8 cellular contexts compared by ENCODE assay signal in the genomic region with DNA sequence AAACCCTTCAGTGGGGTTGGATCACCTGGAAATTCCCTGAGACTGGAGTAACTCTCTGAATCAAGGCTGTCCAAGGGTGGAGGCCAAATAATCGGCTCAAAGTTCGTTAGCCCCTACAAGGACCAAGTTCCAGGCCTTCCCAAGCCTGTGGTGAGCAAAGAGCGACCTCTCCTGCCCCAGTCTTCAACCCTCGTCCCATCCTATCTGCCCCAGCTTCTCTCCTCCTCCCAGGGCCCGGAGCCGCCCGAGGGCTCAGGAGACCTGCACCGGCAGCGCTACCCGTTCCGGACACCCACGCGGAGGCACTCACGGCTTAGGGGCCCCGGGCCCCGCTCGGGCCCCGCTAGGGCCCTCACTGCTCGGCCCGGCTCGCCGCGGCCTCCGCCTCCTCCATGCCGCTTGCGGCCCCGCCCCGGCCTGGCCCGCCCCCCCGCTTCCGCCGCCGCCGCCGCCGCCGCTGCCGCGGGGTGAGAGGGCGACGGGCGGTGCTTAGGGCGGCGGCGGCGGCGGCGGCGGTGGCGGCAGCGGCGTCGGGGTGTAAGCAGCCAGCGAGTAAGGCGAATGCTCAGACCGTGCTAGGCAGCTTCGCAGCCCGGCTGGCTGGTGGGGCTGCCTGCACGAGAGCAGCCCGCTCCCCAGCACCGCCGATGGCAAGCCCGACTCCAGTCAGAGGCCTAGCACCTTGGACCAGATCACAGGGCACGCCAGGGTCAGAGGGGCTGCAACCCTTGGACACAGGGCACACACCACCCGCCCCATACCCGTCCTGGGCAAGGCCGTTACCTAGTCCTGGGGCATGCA. TPM values are rescaled to one million over a fixed set of nuclear protein-coding genes. Genes with fewer than 3 reads are reported as not detected.
DNase-seq lines count a peak whose midpoint lies in the region; ATAC-seq and TF ChIP-seq lines count a peak whose summit lies in the region.

A gene (minus strand): TSS at position 409 of the 801 bp plus-strand sequence. CDS start 613 bp downstream, outside the sequence.

- H3K4me3 Mint-ChIP-seq in activated CD8-positive, alpha-beta T cell treated with anti-CD3 and anti-CD28 coated beads, Interleukin-2, amount 10 ng/mL, durations not matched to agents 7 days and 5 days, result peak within 1 kb of the TSS; percentile 83

- peaks cover 30% of the 10 kb centered on the region for H3K4me1 ChIP-seq in mesenchymal stem cell (ENCODE audit: control insufficient read depth, insufficient read depth, low read depth, low read length)

- no peak within 1 kb of the TSS for H2BK5ac ChIP-seq in mesenchymal stem cell (ENCODE audit: low read depth, low read length, poor library complexity, severe bottlenecking)

- CTCF ChIA-PET in activated CD8-positive, alpha-beta T cell treated with anti-CD3 and anti-CD28 coated beads, Interleukin-2, amount 10 ng/mL, durations not matched to agents 7 days and 5 days (lab: Charles Lee), result interaction anchor here (0.7 to 2.7 kb wide), 3 partner anchors 23 to 49 kb away, joined by 3 to 16 read pairs (median 3); a partner anchor contains a TSS

- H3K4me3 ChIP-seq in AG09309 (ENCODE audit: control insufficient read depth, low read depth, low read length) (peak within 1 kb of the TSS; percentile 93), mesenchymal stem cell (ENCODE audit: insufficient read depth in 1 of 2, low read depth in 1 of 2, low read length in 2 of 2) (peak within 1 kb of the TSS; percentile 76 to 99)

- H4K8ac ChIP-seq in mesenchymal stem cell (ENCODE audit: low read length), result peak within 1 kb of the TSS; percentile 100

- peaks cover 26% of the 10 kb centered on the region for H3K79me1 ChIP-seq in mesenchymal stem cell (replicated peaks; ENCODE audit: low read length, poor library complexity, severe bottlenecking)

- H3K9me3 ChIP-seq in mesenchymal stem cell (ENCODE audit: control insufficient read depth, low read length), result no peaks in the 10 kb centered on the region

- DNase-seq in AG09309 (ENCODE audit: low read depth) (no peak), NCI-H526 (lab: John Stamatoyannopoulos, UW) (peak; percentile 47 to 89), mesenchymal stem cell (peak; percentile 68)
- peak; percentile 80 for DNase-seq in activated CD8-positive, alpha-beta T cell treated with anti-CD3 and anti-CD28 coated beads, Interleukin-2, amount 10 ng/mL, durations not matched to agents 7 days and 5 days
- DNase-seq in effector CD8-positive, alpha-beta T cell (lab: John Stamatoyannopoulos, UW), result peak; percentile 53
- peak; percentile 71 for DNase-seq in stimulated activated CD8-positive, alpha-beta memory T cell treated with anti-CD3 and anti-CD28 coated beads, Interleukin-12 subunit alpha, Interleukin-12 subunit beta, amount 100 ng/mL, for 4 hours (ENCODE audit: low read depth)

- TF ChIP-seq POLR2A in GM18526 (IDR thresholded peaks at IDR 0.05; ENCODE audit: extremely low read depth, insufficient read length), result peak; percentile 54

- peak within 1 kb of the TSS; percentile 34 for H2BK15ac ChIP-seq in mesenchymal stem cell (ENCODE audit: low read depth, poor library complexity, severe bottlenecking)

- H3K4me1 Mint-ChIP-seq in activated CD8-positive, alpha-beta T cell treated with anti-CD3 and anti-CD28 coated beads, Interleukin-2, amount 10 ng/mL, durations not matched to agents 7 days and 5 days (ENCODE audit: low read depth), result peaks cover 20% of the 10 kb centered on the region

- H3K36me3 Mint-ChIP-seq in activated CD8-positive, alpha-beta T cell treated with anti-CD3 and anti-CD28 coated beads, Interleukin-2, amount 10 ng/mL, durations not matched to agents 7 days and 5 days (ENCODE audit: low read depth), result peaks cover 3% of the 10 kb centered on the region

- peak within 1 kb of the TSS in 1 of 2 experiments; percentile 99 for H3K14ac ChIP-seq in mesenchymal stem cell (ENCODE audit: low read length in 2 of 2)

- peak within 1 kb of the TSS; percentile 61 for H2AK5ac ChIP-seq in mesenchymal stem cell (ENCODE audit: low read length, severe bottlenecking)

- peak within 1 kb of the TSS; percentile 5 to 84 for H2BK12ac ChIP-seq in mesenchymal stem cell (ENCODE audit: low read length in 2 of 2)

- H3K27me3 Mint-ChIP-seq in activated CD8-positive, alpha-beta T cell treated with anti-CD3 and anti-CD28 coated beads, Interleukin-2, amount 10 ng/mL, durations not matched to agents 7 days and 5 days (ENCODE audit: low read depth), result peaks cover 2% of the 10 kb centered on the region

- peak within 1 kb of the TSS; percentile 94 to 98 for H3K18ac ChIP-seq in mesenchymal stem cell (ENCODE audit: low read depth in 1 of 2, low read length in 2 of 2)

- peak within 1 kb of the TSS; percentile 85 for H2AFZ ChIP-seq in mesenchymal stem cell (ENCODE audit: low read depth, low read length)

- no peak for TF ChIP-seq CTCF in AG09309 (IDR thresholded peaks at IDR 0.05; ENCODE audit: control insufficient read depth, insufficient read depth, low read depth, low read length, missing control alignments)

- peak within 1 kb of the TSS; percentile 82 for H3K27ac Mint-ChIP-seq in activated CD8-positive, alpha-beta T cell treated with anti-CD3 and anti-CD28 coated beads, Interleukin-2, amount 10 ng/mL, durations not matched to agents 7 days and 5 days

- H3K27ac ChIP-seq in mesenchymal stem cell (ENCODE audit: low read length, poor library complexity, severe bottlenecking), result peak within 1 kb of the TSS; percentile 50

- POLR2A ChIA-PET in activated CD8-positive, alpha-beta T cell treated with anti-CD3 and anti-CD28 coated beads, Interleukin-2, amount 10 ng/mL, durations not matched to agents 7 days and 5 days (lab: Charles Lee), result interaction anchor here (0.5 to 1.5 kb wide), 7 partner anchors 11 to 50 kb away, joined by 3 to 6 read pairs (median 3); a partner anchor contains a TSS

- WGBS in mesenchymal stem cell, result under 1% methylated on average over 45 of the region's 67 CpGs

- H2BK120ac ChIP-seq in mesenchymal stem cell (ENCODE audit: low read depth, low read length), result peak within 1 kb of the TSS; percentile 65

- peak within 1 kb of the TSS; percentile 95 for H4K91ac ChIP-seq in mesenchymal stem cell (ENCODE audit: low read length)

- no peaks in the 10 kb centered on the region for H3K9me3 Mint-ChIP-seq in activated CD8-positive, alpha-beta T cell treated with anti-CD3 and anti-CD28 coated beads, Interleukin-2, amount 10 ng/mL, durations not matched to agents 7 days and 5 days (ENCODE audit: insufficient read depth)

- peak within 1 kb of the TSS; percentile 92 for H3K4me2 ChIP-seq in mesenchymal stem cell (ENCODE audit: low read length, poor library complexity, severe bottlenecking)

- no peaks in the 10 kb centered on the region for H3K27me3 ChIP-seq in mesenchymal stem cell (ENCODE audit: control insufficient read depth in 1 of 2, insufficient read depth in 1 of 2, low read length in 2 of 2)

- peaks cover 26 to 37% of the 10 kb centered on the region in 2 experiments for H3K36me3 ChIP-seq in mesenchymal stem cell (ENCODE audit: control insufficient read depth in 1 of 2, insufficient read depth in 2 of 2, low read depth in 1 of 2, low read length in 2 of 2)

- peak; percentile 74 for ATAC-seq in HG03066 (IDR thresholded peaks at IDR 0.05; ENCODE audit: low read depth, unreplicated experiment)
- ATAC-seq in activated CD8-positive, alpha-beta T cell treated with anti-CD3 and anti-CD28 coated beads, Interleukin-2, amount 10 ng/mL, durations not matched to agents 7 days and 5 days, result peak; percentile 97

- peak within 1 kb of the TSS; percentile 94 to 99 for H3K4ac ChIP-seq in mesenchymal stem cell (ENCODE audit: low read depth in 1 of 2, low read length in 2 of 2)

- peak within 1 kb of the TSS; percentile 43 to 90 for H3K23ac ChIP-seq in mesenchymal stem cell (ENCODE audit: low read length in 2 of 2)

- peak within 1 kb of the TSS; percentile 98 for H3K9ac ChIP-seq in mesenchymal stem cell (ENCODE audit: low read length)

RNA-seq across cellular contexts. Expression of the gene that starts here (rescaled TPM):
- 10 to 100 TPM; 25.2 to 28.4 TPM for total RNA-seq in activated CD8-positive, alpha-beta T cell treated with anti-CD3 and anti-CD28 coated beads, Interleukin-2, amount 10 ng/mL, durations not matched to agents 7 days and 5 days
- 55.9 TPM for polyA plus RNA-seq in mesenchymal stem cell (2013, experiment 1 of 2)
- polyA plus RNA-seq in mesenchymal stem cell (2013, experiment 2 of 2), result 60.5 TPM
